ENCODE assay signal across 20 cellular contexts in the genomic region with DNA sequence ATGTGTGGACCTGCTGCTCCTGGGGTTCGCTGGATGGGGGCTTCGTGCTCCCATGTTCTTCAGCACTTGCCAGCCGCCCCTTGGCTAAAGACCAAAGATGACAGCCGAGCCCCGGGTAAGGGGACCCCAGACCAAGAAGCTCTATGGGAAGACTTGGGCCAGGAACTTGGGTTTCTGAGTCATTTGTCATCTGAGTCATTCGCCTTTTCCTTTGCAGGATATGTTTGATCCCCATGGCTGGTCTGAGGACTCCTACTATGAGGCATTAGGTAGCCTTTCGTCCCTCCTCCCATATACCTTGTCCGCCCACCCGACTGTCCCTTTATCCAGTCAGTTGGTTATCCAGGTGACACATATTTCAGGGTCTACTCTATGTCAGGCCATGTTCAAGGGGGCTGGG. TPM values are rescaled to one million over a fixed set of nuclear protein-coding genes. Genes with fewer than 3 reads are reported as not detected.
A peak's percentile ranks its signal among the peaks of the same experiment; 100 is the strongest.
DNase-seq lines count a peak whose midpoint lies in the region; ATAC-seq, FAIRE-seq and TF ChIP-seq lines count a peak whose summit lies in the region.
"Had no signal": no experiment of that assay in that cellular context is flagged by ENCODE, and none has a peak within 500 bp of the region (broad histone marks: within the 10 kb centered on the region; RNA-seq: fewer than 3 reads in every experiment).

No MANE protein-coding gene starts in this region.

- intact Hi-C loops in endothelial cell of umbilical vein (cut with micrococcal nuclease), result no loop called here

- H3K27me3 ChIP-seq in RWPE2 (ENCODE audit: insufficient read depth, poor library complexity, severe bottlenecking), result no peaks in the 10 kb centered on the region
- no peaks in the 10 kb centered on the region for H3K27me3 ChIP-seq in endothelial cell of umbilical vein (ENCODE audit: control insufficient read depth in 2 of 2, insufficient read depth in 2 of 2, low read length in 2 of 2)
- H3K27me3 ChIP-seq in foreskin keratinocyte, result no peaks in the 10 kb centered on the region

- FAIRE-seq in endothelial cell of umbilical vein (lab: Jason Lieb, UNC), result peak; percentile 87
- FAIRE-seq: HepG2 had no signal

- TF ChIP-seq POLR2A in endothelial cell of umbilical vein (IDR thresholded peaks at IDR 0.05; ENCODE audit: low read depth, low read length), result no peak

- peaks cover 54% of the 10 kb centered on the region for H3K36me3 Mint-ChIP-seq in HFFc6 (ENCODE audit: low read depth)
- peaks cover 42% of the 10 kb centered on the region for H3K36me3 Mint-ChIP-seq in mesothelial cell of epicardium

- H3K4me1 ChIP-seq in RWPE2 (ENCODE audit: insufficient read depth, poor library complexity, severe bottlenecking) (peaks cover 45% of the 10 kb centered on the region), endothelial cell of umbilical vein (ENCODE audit: control insufficient read depth, extremely low read depth, insufficient read depth, low read length) (peaks cover 60% of the 10 kb centered on the region), foreskin keratinocyte (peaks cover 30% of the 10 kb centered on the region)

- no peak for DNase-seq in HFFc6
- DNase-seq in RWPE2 (ENCODE audit: low spot score), result no peak
- DNase-seq in endothelial cell of umbilical vein (ENCODE audit: low read depth, low spot score), result peak; percentile 53
- DNase-seq in stimulated activated CD4-positive, alpha-beta T cell treated with anti-CD3 and anti-CD28 coated beads, Interleukin-12 subunit alpha, Interleukin-12 subunit beta, amount 100 ng/mL, for 4 hours, result no peak
- no peak for DNase-seq in foreskin keratinocyte
- no peak for DNase-seq in mesothelial cell of epicardium (ENCODE audit: low spot score in 2 of 2, unreplicated experiment in 2 of 2)
- DNase-seq: COR-L47, DMS 273 treated with DMSO at 0.1 percent for 48 hours, GDM1, GOT3, KBM-7, NCI-H1417 treated with DMSO at 0.1 percent for 48 hours, NCI-H187 treated with DMSO at 0.1 percent for 48 hours, NCI-H2227 treated with DMSO at 0.1 percent for 48 hours, NCI-H510A treated with DMSO at 0.1 percent for 48 hours, NCI-H82, OCI-M1 had no signal

- H4K20me1 ChIP-seq in endothelial cell of umbilical vein (replicated peaks; ENCODE audit: control insufficient read depth, extremely low read depth, insufficient read depth, low read length), result no peaks in the 10 kb centered on the region

- no TSS peak for BruUV-seq in endothelial cell of umbilical vein (replicated peaks; lab: Mats Ljungman, UMichigan)

- H3K9me3 ChIP-seq in RWPE2 (ENCODE audit: severe bottlenecking) (no peaks in the 10 kb centered on the region), endothelial cell of umbilical vein (replicated peaks; ENCODE audit: control insufficient read depth, insufficient read depth, low read length) (no peaks in the 10 kb centered on the region)

- H3K4me1 Mint-ChIP-seq in HFFc6 (ENCODE audit: low read depth) (peaks cover 44% of the 10 kb centered on the region), mesothelial cell of epicardium (peaks cover 24% of the 10 kb centered on the region)
- H3K4me1 Mint-ChIP-seq: B cell had no signal

- CTCF ChIA-PET in endothelial cell of umbilical vein (lab: Charles Lee), result interaction anchor here (1.1 to 1.6 kb wide), 4 partner anchors 17 to 71 kb away, joined by 4 to 8 read pairs (median 4); no protein-coding TSS in a partner anchor

- H3K27ac Mint-ChIP-seq in HFFc6 (peak overlapping the region; percentile 53), mesothelial cell of epicardium (no peak overlapping the region)
- H3K27ac Mint-ChIP-seq: B cell had no signal

- peak overlapping the region; percentile 9 for H3K4me2 ChIP-seq in endothelial cell of umbilical vein (ENCODE audit: insufficient read depth, low read length)

- H3K4me3 ChIP-seq in RWPE2 (ENCODE audit: severe bottlenecking), result no peak overlapping the region
- H3K4me3 ChIP-seq in endothelial cell of umbilical vein (replicated peaks in 1 of 3; ENCODE audit: insufficient read depth in 1 of 3, low read depth in 1 of 3, low read length in 3 of 3), result no peak overlapping the region

- H3K36me3 ChIP-seq in RWPE2 (ENCODE audit: low read depth) (peaks cover 89% of the 10 kb centered on the region), endothelial cell of umbilical vein (ENCODE audit: control insufficient read depth in 2 of 2, extremely low read depth in 1 of 2, insufficient read depth in 2 of 2, low read length in 2 of 2) (peaks cover 19 to 38% of the 10 kb centered on the region in 2 experiments)

- H3K9me3 Mint-ChIP-seq in HFFc6 (no peaks in the 10 kb centered on the region), mesothelial cell of epicardium (no peaks in the 10 kb centered on the region)

- no peak overlapping the region for H2AFZ ChIP-seq in endothelial cell of umbilical vein (ENCODE audit: low read depth, low read length)

- H3K27me3 Mint-ChIP-seq in HFFc6 (ENCODE audit: insufficient read depth) (peaks cover 4% of the 10 kb centered on the region), mesothelial cell of epicardium (ENCODE audit: low read depth) (no peaks in the 10 kb centered on the region)
- H3K27me3 Mint-ChIP-seq: B cell had no signal

- H3K4me3 Mint-ChIP-seq in HFFc6 (no peak overlapping the region), mesothelial cell of epicardium (no peak overlapping the region)
- H3K4me3 Mint-ChIP-seq: B cell had no signal

- no peak for TF ChIP-seq CTCF in HFFc6 (IDR thresholded peaks at IDR 0.05)
- no peak for TF ChIP-seq CTCF in RWPE2 (IDR thresholded peaks at IDR 0.05; ENCODE audit: poor library complexity, severe bottlenecking)
- TF ChIP-seq CTCF in endothelial cell of umbilical vein (IDR thresholded peaks at IDR 0.05; ENCODE audit: extremely low read depth in 1 of 2, insufficient read depth in 1 of 2, low read depth in 1 of 2, low read length in 2 of 2), result no peak
- no peak for TF ChIP-seq CTCF in foreskin keratinocyte (conservative IDR thresholded peaks at IDR 0.05)
- no peak for TF ChIP-seq CTCF in mesothelial cell of epicardium (IDR thresholded peaks at IDR 0.05; ENCODE audit: unreplicated experiment)

- H3K27ac ChIP-seq in RWPE2 (ENCODE audit: poor library complexity, severe bottlenecking) (peak overlapping the region; percentile 100), endothelial cell of umbilical vein (ENCODE audit: insufficient read depth, low read depth, low read length) (peak overlapping the region; percentile 54), temporal lobe (ENCODE audit: low read depth, low read length) (peak overlapping the region; percentile 48), foreskin keratinocyte (no peak overlapping the region)

- no peaks in the 10 kb centered on the region for H3K9me1 ChIP-seq in endothelial cell of umbilical vein (replicated peaks; ENCODE audit: control insufficient read depth, extremely low read depth, insufficient read depth, low read length)

- ATAC-seq in RWPE2 (ENCODE audit: low read depth) (no peak), foreskin keratinocyte (no peak)
- ATAC-seq: HepG2 had no signal

- POLR2A ChIA-PET in endothelial cell of umbilical vein (lab: Charles Lee), result no interaction called here

- no peak overlapping the region for H3K9ac ChIP-seq in endothelial cell of umbilical vein (replicated peaks; ENCODE audit: extremely low read depth, insufficient read depth, low read length)

- H3K79me2 ChIP-seq in endothelial cell of umbilical vein (ENCODE audit: control insufficient read depth, insufficient read depth, low read length), result peaks cover 4% of the 10 kb centered on the region

- dilution Hi-C loops in endothelial cell of umbilical vein (cut with MboI; ENCODE audit: extremely low pct_ligation_motif_present, low sequenced_read_pairs), result no loop called here

RNA-seq across cellular contexts. Expression of a gene that starts 17.7 kb away (rescaled TPM):
- total RNA-seq in HFFc6 (2021; fragmentation: NEBNext Ultra II Directional; extraction: Animal tissue kit (Norgen Biotek cat#: 25700)), result 1 to 10 TPM in 1 of 6 experiments, under 1 TPM in 4, not detected in 1; 0.28 to 1.0 (median 0.76) TPM
- total RNA-seq in endothelial cell of umbilical vein (4.1 and 4.2 TPM in 2 replicates), temporal lobe (3.7 TPM), foreskin keratinocyte (956 and 1,415 TPM in 2 replicates), mesothelial cell of epicardium (112 to 117 TPM (median 116 TPM) in 3 replicates)
- polyA plus RNA-seq in endothelial cell of umbilical vein (6.5 and 6.7 TPM in 2 replicates), foreskin keratinocyte (1,123 and 1,776 TPM in 2 replicates)
- 1.7 and 3.7 TPM in 2 replicates for polyA plus RNA-seq in endothelial cell of umbilical vein (2011; cell fraction: cytosol; rRNA removed)
- 4.0 TPM in 2 replicates for polyA plus RNA-seq in endothelial cell of umbilical vein (2011; cell fraction: nucleus; rRNA removed)
- polyA plus RNA-seq in endothelial cell of umbilical vein (2012), result 1.6 and 9.5 TPM in 2 replicates
- polyA minus RNA-seq in endothelial cell of umbilical vein, result 2.7 and 6.3 TPM in 2 replicates
- 22.3 TPM for polyA minus RNA-seq in endothelial cell of umbilical vein (2011; cell fraction: cytosol; rRNA and poly(A)+ RNA removed)
- 3.8 and 4.4 TPM in 2 replicates for polyA minus RNA-seq in endothelial cell of umbilical vein (2011; cell fraction: nucleus; rRNA and poly(A)+ RNA removed)

RNA-seq across cellular contexts. Expression of a gene that starts 36.5 kb away (rescaled TPM):
- total RNA-seq in HFFc6 (2021; fragmentation: NEBNext Ultra II Directional; extraction: Animal tissue kit (Norgen Biotek cat#: 25700)), result 10 to 100 TPM; 68.4 to 81.5 (median 71.4) TPM
- total RNA-seq in endothelial cell of umbilical vein (143 and 151 TPM in 2 replicates), temporal lobe (36.1 TPM), foreskin keratinocyte (95.0 and 96.3 TPM in 2 replicates), mesothelial cell of epicardium (96.0 to 109 TPM (median 106 TPM) in 3 replicates)
- polyA plus RNA-seq in endothelial cell of umbilical vein (112 and 116 TPM in 2 replicates), foreskin keratinocyte (113 and 118 TPM in 2 replicates)
- 112 TPM in 2 replicates for polyA plus RNA-seq in endothelial cell of umbilical vein (2011; cell fraction: cytosol; rRNA removed)
- 441 and 460 TPM in 2 replicates for polyA plus RNA-seq in endothelial cell of umbilical vein (2011; cell fraction: nucleus; rRNA removed)
- polyA plus RNA-seq in endothelial cell of umbilical vein (2012), result 103 and 117 TPM in 2 replicates
- 66.8 and 68.3 TPM in 2 replicates for polyA minus RNA-seq in endothelial cell of umbilical vein
- 25.8 TPM for polyA minus RNA-seq in endothelial cell of umbilical vein (2011; cell fraction: cytosol; rRNA and poly(A)+ RNA removed)
- 102 and 114 TPM in 2 replicates for polyA minus RNA-seq in endothelial cell of umbilical vein (2011; cell fraction: nucleus; rRNA and poly(A)+ RNA removed)

RNA-seq across cellular contexts. Expression of a gene that starts 36.6 kb away (rescaled TPM):
- total RNA-seq in HFFc6 (2021; fragmentation: NEBNext Ultra II Directional; extraction: Animal tissue kit (Norgen Biotek cat#: 25700)), result 10 to 100 TPM; 18.7 to 22.6 (median 21.2) TPM
- total RNA-seq in endothelial cell of umbilical vein (30.7 and 30.9 TPM in 2 replicates), temporal lobe (6.6 TPM), foreskin keratinocyte (26.3 and 27.4 TPM in 2 replicates), mesothelial cell of epicardium (56.9 to 63.3 TPM (median 62.6 TPM) in 3 replicates)
- polyA plus RNA-seq in endothelial cell of umbilical vein (17.3 and 21.3 TPM in 2 replicates), foreskin keratinocyte (19.5 and 20.5 TPM in 2 replicates)
- polyA plus RNA-seq in endothelial cell of umbilical vein (2011; cell fraction: cytosol; rRNA removed), result 8.3 and 10.3 TPM in 2 replicates
- polyA plus RNA-seq in endothelial cell of umbilical vein (2011; cell fraction: nucleus; rRNA removed), result 96.3 and 120 TPM in 2 replicates
- polyA plus RNA-seq in endothelial cell of umbilical vein (2012), result 22.3 and 31.6 TPM in 2 replicates
- 26.2 and 31.6 TPM in 2 replicates for polyA minus RNA-seq in endothelial cell of umbilical vein
- 15.5 TPM for polyA minus RNA-seq in endothelial cell of umbilical vein (2011; cell fraction: cytosol; rRNA and poly(A)+ RNA removed)
- 44.2 and 44.9 TPM in 2 replicates for polyA minus RNA-seq in endothelial cell of umbilical vein (2011; cell fraction: nucleus; rRNA and poly(A)+ RNA removed)

Comparison
In these comparisons a context has a peak if more than half of its experiments do, and no peak if none do; other contexts are left out.
1. RNA of a gene that starts 17.7 kb away (total RNA-seq): 956 to 1,415 TPM in foreskin keratinocyte and 112 to 117 TPM in mesothelial cell of epicardium; 4.1 to 4.2 TPM in endothelial cell of umbilical vein, 3.7 TPM in temporal lobe (single experiment) and 0.28 to 1.0 TPM in HFFc6; every median in the first group is over 10 times any median in the second.